ENCODE assay signal across 9 cellular contexts in the genomic region with DNA sequence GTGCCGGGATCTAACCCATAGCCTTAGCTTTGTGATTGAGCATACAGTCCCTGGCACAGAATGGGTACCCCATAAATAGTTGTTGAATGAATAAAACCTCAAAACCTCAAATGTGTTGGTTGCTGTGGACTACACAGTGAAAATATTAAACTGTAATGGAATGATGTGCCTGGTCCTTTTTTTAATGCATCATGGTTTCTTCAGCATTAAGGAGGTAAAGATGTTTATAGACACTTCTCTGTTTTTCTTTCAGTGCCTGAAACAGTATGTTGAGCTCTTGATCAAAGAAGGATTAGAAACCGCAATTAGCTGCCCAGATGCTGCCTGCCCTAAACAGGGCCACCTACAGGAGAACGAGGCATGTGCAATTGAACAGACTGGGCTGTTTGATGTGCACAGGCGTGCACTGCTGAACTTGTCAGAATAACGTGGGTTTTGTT.
A peak's percentile ranks its signal among the peaks of the same experiment; 100 is the strongest.
DNase-seq lines count a peak whose midpoint lies in the region; ATAC-seq and TF ChIP-seq lines count a peak whose summit lies in the region.
"Had no signal": no experiment of that assay in that cellular context is flagged by ENCODE, and none has a peak within 500 bp of the region (broad histone marks: within the 10 kb centered on the region; RNA-seq: fewer than 3 reads in every experiment).

No MANE protein-coding gene starts in this region.

- no peaks in the 10 kb centered on the region for H3K27me3 Mint-ChIP-seq in central memory CD8-positive, alpha-beta T cell
- H3K27me3 Mint-ChIP-seq in nephron progenitor cell (ENCODE audit: low read depth, poor library complexity): no peaks in the 10 kb centered on the region

- peaks cover 32% of the 10 kb centered on the region for H3K4me1 Mint-ChIP-seq in central memory CD8-positive, alpha-beta T cell
- H3K4me1 Mint-ChIP-seq in nephron progenitor cell: peaks cover 86% of the 10 kb centered on the region

- peaks cover 11% of the 10 kb centered on the region for H3K36me3 Mint-ChIP-seq in central memory CD8-positive, alpha-beta T cell (ENCODE audit: insufficient read depth)
- peaks cover 18% of the 10 kb centered on the region for H3K36me3 Mint-ChIP-seq in nephron progenitor cell (ENCODE audit: low read depth)

- DNase-seq in NCI-H2171 treated with DMSO at 0.1 percent for 48 hours (lab: John Stamatoyannopoulos, UW) (peak; percentile 39), NCI-H2171 (lab: John Stamatoyannopoulos, UW) (no peak), HEK293T (ENCODE audit: extremely low spot score) (peak; percentile 47), Peyer's patch (peak in 2 of 3 donors; percentile 40 to 61), nephron progenitor cell (no peak), NCI-H2107 treated with DMSO at 0.1 percent for 48 hours (lab: John Stamatoyannopoulos, UW; ENCODE audit: unreplicated experiment) (no peak)
- DNase-seq in central memory CD8-positive, alpha-beta T cell (ENCODE audit: low spot score in 2 of 2): no peak
- DNase-seq: pancreas had no signal

- POLR2A ChIA-PET in HEK293T (lab: Yijun Ruan, JAX): no interaction called here

- no peak overlapping the region for H3K4me3 ChIP-seq in Peyer's patch
- H3K4me3 ChIP-seq: pancreas had no signal

- peaks cover 0 to 6% (median 0%) of the 10 kb centered on the region in 4 donors for H3K4me1 ChIP-seq in Peyer's patch

- no peak overlapping the region for H3K4me3 Mint-ChIP-seq in central memory CD8-positive, alpha-beta T cell
- peak overlapping the region; percentile 1 for H3K4me3 Mint-ChIP-seq in nephron progenitor cell

- no peaks in the 10 kb centered on the region for H3K9me3 Mint-ChIP-seq in central memory CD8-positive, alpha-beta T cell
- no peaks in the 10 kb centered on the region for H3K9me3 Mint-ChIP-seq in nephron progenitor cell

- TF ChIP-seq CTCF in Peyer's patch (IDR thresholded peaks at IDR 0.05) (peak; percentile 9 to 53 (median 30)), nephron progenitor cell (IDR thresholded peaks at IDR 0.05) (peak; percentile 50)

- H3K27me3 ChIP-seq in Peyer's patch: no peaks in the 10 kb centered on the region
- H3K27me3 ChIP-seq: pancreas had no signal

- ATAC-seq in central memory CD8-positive, alpha-beta T cell (replicated peaks; ENCODE audit: extremely low read depth, poor library complexity, severe bottlenecking): peak; percentile 75
- ATAC-seq in HG03342 (IDR thresholded peaks at IDR 0.05; ENCODE audit: unreplicated experiment): no peak

- no peaks in the 10 kb centered on the region for H3K36me3 ChIP-seq in Peyer's patch

- H3K9me3 ChIP-seq in Peyer's patch: no peaks in the 10 kb centered on the region
- H3K9me3 ChIP-seq: pancreas had no signal

- CTCF ChIA-PET in HEK293T (lab: Yijun Ruan, JAX): interaction anchor here (0.6 to 2.5 kb wide), 4 partner anchors 10 to 17 kb away, joined by 3 to 5 read pairs (median 4); no protein-coding TSS in a partner anchor

- no peak overlapping the region for H3K27ac ChIP-seq in Peyer's patch
- H3K27ac ChIP-seq: pancreas had no signal

- peak overlapping the region; percentile 23 for H3K27ac Mint-ChIP-seq in central memory CD8-positive, alpha-beta T cell (ENCODE audit: low read depth)
- H3K27ac Mint-ChIP-seq in nephron progenitor cell: no peak overlapping the region

- no peak for TF ChIP-seq POLR2A in Peyer's patch (IDR thresholded peaks at IDR 0.05)

TF ChIP-seq in HEK293T, 16 proteins besides CTCF, POLR2A, EP300 and RAD21:
- TF ChIP-seq BHLHE40 (IDR thresholded peaks at IDR 0.05; ENCODE audit: borderline replicate concordance) (no peak), FOXM1 (IDR thresholded peaks at IDR 0.05; ENCODE audit: borderline replicate concordance) (no peak), L3MBTL2 (conservative IDR thresholded peaks at IDR 0.05) (no peak), LEF1 (IDR thresholded peaks at IDR 0.05; ENCODE audit: borderline replicate concordance) (no peak), PKNOX1 (IDR thresholded peaks at IDR 0.05) (no peak)

Comparison
In these comparisons a context has a peak if more than half of its experiments do, and no peak if none do; other contexts are left out.
1. DNase-seq: peak in NCI-H2171 treated with DMSO at 0.1 percent for 48 hours (single experiment), HEK293T (single experiment) and Peyer's patch (2 of 3); none in NCI-H2171 (single experiment), central memory CD8-positive, alpha-beta T cell (0 of 2), nephron progenitor cell (single experiment) and NCI-H2107 treated with DMSO at 0.1 percent for 48 hours (single experiment).